ENCODE assay signal across 17 cellular contexts in genomic region chr10:112362833-112363232, GRCh38. TPM values are rescaled to one million over a fixed set of nuclear protein-coding genes. Genes with fewer than 3 reads are reported as not detected.
DNase-seq lines count a peak whose midpoint lies in the region; ATAC-seq and TF ChIP-seq lines count a peak whose summit lies in the region.
"Had no signal": no experiment of that assay in that cellular context is flagged by ENCODE, and none has a peak within 500 bp of the region (broad histone marks: within the 10 kb centered on the region; RNA-seq: fewer than 3 reads in every experiment).

No MANE protein-coding gene starts in this region.

- TF ChIP-seq CTCF in AG10803 (conservative IDR thresholded peaks at IDR 0.05; ENCODE audit: low read length) (no peak), psoas muscle (IDR thresholded peaks at IDR 0.05) (no peak)

- intact Hi-C loops in left cardiac atrium (cut with DNase I), result no loop called here
- intact Hi-C loops in psoas muscle (cut with DNase I), result no loop called here

- peak; percentile 44 for DNase-seq in AG10803 (ENCODE audit: low read depth)
- no peak for DNase-seq in adipocyte (ENCODE audit: low read depth)
- DNase-seq in left cardiac atrium, result peak; percentile 66
- peak; percentile 47 to 72 for DNase-seq in psoas muscle
- DNase-seq in activated naive CD4-positive, alpha-beta T cell treated with anti-CD3 and anti-CD28 coated beads, Interleukin-2, amount 50 U/mL, for 16 hours, result no peak
- no peak for DNase-seq in NCI-H2081 treated with DMSO at 0.1 percent for 48 hours (lab: John Stamatoyannopoulos, UW)
- DNase-seq in NCI-H2171 (lab: John Stamatoyannopoulos, UW), result no peak
- DNase-seq in NCI-H446 treated with DMSO at 0.1 percent for 48 hours (lab: John Stamatoyannopoulos, UW), result no peak
- DNase-seq: activated T-cell treated with anti-CD3 and anti-CD28 coated beads, Interleukin-2, amount 50 U/mL, for 1 hour; Calu3; effector memory CD8-positive, alpha-beta T cell; glutamatergic neuron; kidney glomerular epithelial cell; NCI-H1048; NCI-H446; T-helper 17 cell had no signal

- H3K4me3 ChIP-seq in AG10803 (ENCODE audit: low read length), result no peak overlapping the region
- H3K4me3 ChIP-seq in adipocyte (ENCODE audit: low read length), result peak overlapping the region; percentile 55
- no peak overlapping the region for H3K4me3 ChIP-seq in psoas muscle

- H3K9me3 ChIP-seq in adipocyte (ENCODE audit: control insufficient read depth, low read length), result no peaks in the 10 kb centered on the region
- H3K9me3 ChIP-seq in psoas muscle, result no peaks in the 10 kb centered on the region

- H3K27ac ChIP-seq in psoas muscle, result no peak overlapping the region

- H3K27me3 ChIP-seq in adipocyte (replicated peaks; ENCODE audit: control insufficient read depth, insufficient read depth, low read length), result no peaks in the 10 kb centered on the region
- no peaks in the 10 kb centered on the region for H3K27me3 ChIP-seq in psoas muscle (ENCODE audit: insufficient read depth in 3 of 3, low read length in 2 of 3)

- H3K4me1 ChIP-seq in adipocyte (ENCODE audit: control insufficient read depth, insufficient read depth, low read length) (peaks cover 58% of the 10 kb centered on the region), psoas muscle (peaks cover 20% of the 10 kb centered on the region)

- peak; percentile 62 to 63 for ATAC-seq in left cardiac atrium
- peak in 3 of 4 donors; percentile 68 to 90 (median 85) for ATAC-seq in psoas muscle
- ATAC-seq: effector memory CD8-positive, alpha-beta T cell; T-helper 17 cell had no signal

- 18 to 42% (median 19%) methylated on average over 8 of the region's 8 CpGs for WGBS in psoas muscle, 3 donors

- no peaks in the 10 kb centered on the region for H3K36me3 ChIP-seq in adipocyte (ENCODE audit: control insufficient read depth, insufficient read depth, low read length, severe bottlenecking)
- H3K36me3 ChIP-seq in psoas muscle (ENCODE audit: insufficient read depth in 1 of 2, low read depth in 1 of 2), result no peaks in the 10 kb centered on the region

- H3K9ac ChIP-seq in adipocyte (ENCODE audit: low read length), result peak overlapping the region; percentile 86

RNA-seq across cellular contexts. Expression of gene ACSL5, which starts 11.1 kb away (rescaled TPM):
- total RNA-seq in left cardiac atrium (10 to 100 TPM; 10.5 to 14.4 TPM), psoas muscle (1 to 10 TPM; 2.2 to 4.5 (median 3.7) TPM)
- 1 to 10 TPM; 2.2 to 3.4 (median 2.6) TPM for polyA plus RNA-seq in psoas muscle
- polyA plus RNA-seq: neural cell had no signal

Comparison
In these comparisons a context has a peak if more than half of its experiments do, and no peak if none do; other contexts are left out.
1. DNase-seq: peak in AG10803 (single experiment), left cardiac atrium (single experiment) and psoas muscle (2 of 2); none in adipocyte (single experiment), activated naive CD4-positive, alpha-beta T cell treated with anti-CD3 and anti-CD28 coated beads, Interleukin-2, amount 50 U/mL, for 16 hours (single experiment), NCI-H2081 treated with DMSO at 0.1 percent for 48 hours (single experiment), NCI-H2171 (single experiment) and NCI-H446 treated with DMSO at 0.1 percent for 48 hours (single experiment).